Comparison of ENCODE assay signal across 14 cellular contexts in genomic region chr7:155187061-155187785, GRCh38.
DNase-seq lines count a peak whose midpoint lies in the region; ATAC-seq, FAIRE-seq and TF ChIP-seq lines count a peak whose summit lies in the region.
"Had no signal": no experiment of that assay in that cellular context is flagged by ENCODE, and none has a peak within 500 bp of the region (broad histone marks: within the 10 kb centered on the region; RNA-seq: fewer than 3 reads in every experiment).

No MANE protein-coding gene starts in this region.

- TF ChIP-seq POLR2A in H1 (IDR thresholded peaks at IDR 0.05; ENCODE audit: control extremely low read depth in 1 of 2, low read depth in 2 of 2, low read length in 2 of 2): no peak
- no peak for TF ChIP-seq POLR2A in thyroid gland (IDR thresholded peaks at IDR 0.05)

- DNase-seq in H1 (ENCODE audit: low read depth in 1 of 2, low spot score in 2 of 2) (no peak), osteocyte (ENCODE audit: extremely low spot score, unreplicated experiment) (peak; percentile 69), globus pallidus (ENCODE audit: low spot score) (no peak), thyroid gland (no peak)
- DNase-seq in CD8-positive, alpha-beta T cell: no peak
- DNase-seq: BE2C, H9, IMR-90 had no signal

- intact Hi-C loops in CD8-positive, alpha-beta T cell (cut with DNase I, micrococcal nuclease): no loop called here
- intact Hi-C loops in thyroid gland (cut with DNase I): no loop called here

- no peaks in the 10 kb centered on the region for H3K36me3 Mint-ChIP-seq in osteocyte (ENCODE audit: unreplicated experiment)
- H3K36me3 Mint-ChIP-seq in CD8-positive, alpha-beta T cell: no peaks in the 10 kb centered on the region

- peak overlapping the region; percentile 46 for H3K27ac ChIP-seq in BLaER1
- peak overlapping the region in 5 of 11 experiments; percentile 6 to 40 (median 33); a peak in 6 of 22 replicates for H3K27ac ChIP-seq in BLaER1 treated with 17β-estradiol and CSF1 and Interleukin-3, amounts not matched to agents 10 nM and 100 nM
- H3K27ac ChIP-seq in H1 (ENCODE audit: low read depth, low read length): no peak overlapping the region
- H3K27ac ChIP-seq in CD8-positive, alpha-beta T cell (ENCODE audit: low read depth, low read length): no peak overlapping the region
- H3K27ac ChIP-seq in thyroid gland: no peak overlapping the region
- H3K27ac ChIP-seq: A549 had no signal

- 88% methylated on average over 15 of the region's 15 CpGs; no CpG with 5 or more reads in 1 of the 2 experiments for WGBS in H1 (ENCODE audit: extremely low coverage in 1 of 2, insufficient coverage in 1 of 2, insufficient read length in 1 of 2, insufficient replicate concordance in 2 of 2, low coverage in 1 of 2, low lambda C conversion rate in 2 of 2, missing lambda C conversion rate in 1 of 2), 2 experiments
- WGBS in thyroid gland, 2 donors: 83 to 86% methylated on average over 13 to 15 of the region's 15 CpGs

- no peak overlapping the region for H3K23ac ChIP-seq in H1 (ENCODE audit: insufficient read length)

- TF ChIP-seq CTCF in H1 (IDR thresholded peaks at IDR 0.05; ENCODE audit: control extremely low read depth in 1 of 3, insufficient read depth in 1 of 3, low read depth in 1 of 3, low read length in 3 of 3) (no peak), osteocyte (IDR thresholded peaks at IDR 0.05) (no peak), thyroid gland (IDR thresholded peaks at IDR 0.05) (no peak)
- no peak for TF ChIP-seq CTCF in CD8-positive, alpha-beta T cell (IDR thresholded peaks at IDR 0.05)

- FAIRE-seq in H1 (lab: Jason Lieb, UNC): no peak
- FAIRE-seq: A549, GM12878, GM18507 had no signal

- POLR2A ChIA-PET in H1 (lab: Charles Lee; ENCODE audit: partially characterized antibody): no interaction called here
- POLR2A ChIA-PET in CD8-positive, alpha-beta T cell (lab: Charles Lee): no interaction called here

- no peak for ATAC-seq in CD8-positive, alpha-beta T cell
- ATAC-seq: A549, GM12878, GM23338 had no signal

- peak overlapping the region; percentile 64 for H3K4me2 ChIP-seq in BLaER1
- peak overlapping the region in 10 of 11 experiments; percentile 6 to 80 (median 65); a peak in 19 of 22 replicates for H3K4me2 ChIP-seq in BLaER1 treated with 17β-estradiol and CSF1 and Interleukin-3, amounts not matched to agents 10 nM and 100 nM
- no peak overlapping the region for H3K4me2 ChIP-seq in H1 (ENCODE audit: insufficient read depth in 1 of 2, low read depth in 2 of 2, low read length in 2 of 2)
- H3K4me2 ChIP-seq: A549, GM23338 had no signal

- H3K79me2 ChIP-seq in H1 (ENCODE audit: control insufficient read depth in 1 of 2, insufficient read depth in 2 of 2, low read length in 2 of 2): no peaks in the 10 kb centered on the region

- no peaks in the 10 kb centered on the region for H3K79me1 ChIP-seq in H1 (ENCODE audit: low read depth, low read length)

- no peaks in the 10 kb centered on the region for H3K36me3 ChIP-seq in BLaER1
- H3K36me3 ChIP-seq in BLaER1 treated with 17β-estradiol and CSF1 and Interleukin-3, amounts not matched to agents 10 nM and 100 nM: peaks cover 0 to 5% (median 0%) of the 10 kb centered on the region in 11 experiments; a peak in 5 of 22 replicates
- no peaks in the 10 kb centered on the region for H3K36me3 ChIP-seq in H1 (ENCODE audit: control insufficient read depth in 2 of 4, insufficient read depth in 4 of 4, low read length in 3 of 4)
- H3K36me3 ChIP-seq in CD8-positive, alpha-beta T cell (ENCODE audit: insufficient read depth, low read length): no peaks in the 10 kb centered on the region
- no peaks in the 10 kb centered on the region for H3K36me3 ChIP-seq in thyroid gland
- H3K36me3 ChIP-seq: BE2C had no signal

- peaks cover 56% of the 10 kb centered on the region for H3K4me1 ChIP-seq in BLaER1
- peaks cover 9 to 53% (median 38%) of the 10 kb centered on the region in 10 experiments for H3K4me1 ChIP-seq in BLaER1 treated with 17β-estradiol and CSF1 and Interleukin-3, amounts not matched to agents 10 nM and 100 nM
- H3K4me1 ChIP-seq in H1 (replicated peaks in 1 of 4; ENCODE audit: control insufficient read depth in 3 of 4, insufficient read depth in 4 of 4, low read length in 3 of 4): no peaks in the 10 kb centered on the region; a peak in 1 of 7 replicates
- H3K4me1 ChIP-seq in CD8-positive, alpha-beta T cell (ENCODE audit: insufficient read depth, low read length): peaks cover 2% of the 10 kb centered on the region
- H3K4me1 ChIP-seq in thyroid gland: no peaks in the 10 kb centered on the region
- H3K4me1 ChIP-seq: A549, BE2C had no signal

- no peak overlapping the region for H2BK120ac ChIP-seq in H1 (replicated peaks; ENCODE audit: low read depth, low read length)

- H4K20me1 ChIP-seq in BLaER1: no peaks in the 10 kb centered on the region
- no peaks in the 10 kb centered on the region for H4K20me1 ChIP-seq in BLaER1 treated with 17β-estradiol and CSF1 and Interleukin-3, amounts not matched to agents 10 nM and 100 nM
- no peaks in the 10 kb centered on the region for H4K20me1 ChIP-seq in H1 (replicated peaks in 1 of 2; ENCODE audit: control insufficient read depth in 1 of 2, insufficient read depth in 2 of 2, low read length in 2 of 2)

- H3K4me1 Mint-ChIP-seq in osteocyte (ENCODE audit: unreplicated experiment): peaks cover 4% of the 10 kb centered on the region
- H3K4me1 Mint-ChIP-seq in CD8-positive, alpha-beta T cell (ENCODE audit: low read depth): peaks cover 3% of the 10 kb centered on the region

- H3K14ac ChIP-seq in H1 (ENCODE audit: insufficient read length): no peak overlapping the region

- H3K27me3 ChIP-seq in BLaER1: no peaks in the 10 kb centered on the region
- no peaks in the 10 kb centered on the region for H3K27me3 ChIP-seq in BLaER1 treated with 17β-estradiol and CSF1 and Interleukin-3, amounts not matched to agents 10 nM and 100 nM
- H3K27me3 ChIP-seq in H1 (replicated peaks in 1 of 4; ENCODE audit: control insufficient read depth in 3 of 4, extremely low read depth in 1 of 4, insufficient read depth in 3 of 4, low read length in 3 of 4): peaks cover 0 to 3% (median 0%) of the 10 kb centered on the region in 4 experiments; a peak in 1 of 7 replicates
- no peaks in the 10 kb centered on the region for H3K27me3 ChIP-seq in CD8-positive, alpha-beta T cell (ENCODE audit: insufficient read depth, low read length)
- no peaks in the 10 kb centered on the region for H3K27me3 ChIP-seq in thyroid gland
- H3K27me3 ChIP-seq: BE2C had no signal

- peaks cover 11% of the 10 kb centered on the region for H3K27me3 Mint-ChIP-seq in osteocyte (ENCODE audit: unreplicated experiment)
- peaks cover 9% of the 10 kb centered on the region for H3K27me3 Mint-ChIP-seq in CD8-positive, alpha-beta T cell (ENCODE audit: low read depth)

- H3K9me3 ChIP-seq in BLaER1: peaks cover 54% of the 10 kb centered on the region
- peaks cover 52 to 60% (median 55%) of the 10 kb centered on the region in 11 experiments for H3K9me3 ChIP-seq in BLaER1 treated with 17β-estradiol and CSF1 and Interleukin-3, amounts not matched to agents 10 nM and 100 nM (replicated peaks in 1 of 11)
- H3K9me3 ChIP-seq in H1 (ENCODE audit: insufficient read depth in 2 of 2, low read depth in 1 of 2, low read length in 1 of 2): peaks cover 33 to 46% of the 10 kb centered on the region in 2 experiments
- peaks cover 7% of the 10 kb centered on the region for H3K9me3 ChIP-seq in CD8-positive, alpha-beta T cell (ENCODE audit: low read length)
- H3K9me3 ChIP-seq in thyroid gland: no peaks in the 10 kb centered on the region

- H3K23me2 ChIP-seq in H1 (ENCODE audit: low read depth, low read length): no peaks in the 10 kb centered on the region

- no peak overlapping the region for H3K18ac ChIP-seq in H1 (ENCODE audit: extremely low read depth, low read length)

- no peak overlapping the region for H2BK5ac ChIP-seq in H1 (ENCODE audit: low read depth, low read length)

- H2AK5ac ChIP-seq in H1 (ENCODE audit: low read depth, low read length): 0 out of 2 replicates have a peak overlapping the region, but pooled peaks have one; percentile 53

- no peak overlapping the region for H3K27ac Mint-ChIP-seq in osteocyte (ENCODE audit: unreplicated experiment)
- H3K27ac Mint-ChIP-seq in CD8-positive, alpha-beta T cell: no peak overlapping the region
- H3K27ac Mint-ChIP-seq: GM23338, H9 had no signal

- H4K8ac ChIP-seq in H1 (ENCODE audit: extremely low read depth, insufficient read depth, low read length): no peak overlapping the region

- no peak overlapping the region for H3K56ac ChIP-seq in H1 (replicated peaks; ENCODE audit: insufficient read length, low read depth, low read length)

- H4K91ac ChIP-seq in H1 (replicated peaks; ENCODE audit: insufficient read length, low read length): no peak overlapping the region

- no peak overlapping the region for H2AFZ ChIP-seq in H1 (ENCODE audit: low read length)
- H2AFZ ChIP-seq: GM23338 had no signal

- H2BK12ac ChIP-seq in H1 (ENCODE audit: low read depth, low read length): no peak overlapping the region

- no peak overlapping the region for H3K9ac ChIP-seq in BLaER1
- no peak overlapping the region for H3K9ac ChIP-seq in BLaER1 treated with 17β-estradiol and CSF1 and Interleukin-3, amounts not matched to agents 10 nM and 100 nM
- no peak overlapping the region for H3K9ac ChIP-seq in H1 (replicated peaks in 1 of 4; ENCODE audit: extremely low read depth in 1 of 4, low read depth in 3 of 4, low read length in 3 of 4)

- no peak overlapping the region for H3K4me3 ChIP-seq in BLaER1
- peak overlapping the region in 2 of 10 experiments; percentile 4 to 32; a peak in 2 of 20 replicates for H3K4me3 ChIP-seq in BLaER1 treated with 17β-estradiol and CSF1 and Interleukin-3, amounts not matched to agents 10 nM and 100 nM
- no peak overlapping the region for H3K4me3 ChIP-seq in H1 (ENCODE audit: extremely low read depth in 1 of 4, insufficient read depth in 2 of 4, low read depth in 3 of 4, low read length in 4 of 4)
- no peak overlapping the region for H3K4me3 ChIP-seq in CD8-positive, alpha-beta T cell (ENCODE audit: low read depth, low read length)
- H3K4me3 ChIP-seq in thyroid gland (replicated peaks in 1 of 3): no peak overlapping the region
- H3K4me3 ChIP-seq: A549, GM12878, GM23338 had no signal

- H3K4me3 Mint-ChIP-seq in osteocyte (ENCODE audit: unreplicated experiment): no peak overlapping the region
- no peak overlapping the region for H3K4me3 Mint-ChIP-seq in CD8-positive, alpha-beta T cell
- H3K4me3 Mint-ChIP-seq: GM23338, H9 had no signal

- H2BK20ac ChIP-seq in H1 (ENCODE audit: low read length): no peak overlapping the region

- TF ChIP-seq EP300 in H1 (IDR thresholded peaks at IDR 0.05; ENCODE audit: borderline replicate concordance in 1 of 2, low read depth in 2 of 2, low read length in 2 of 2): no peak

- H4K5ac ChIP-seq in H1 (ENCODE audit: insufficient read length, low read depth, low read length): no peak overlapping the region

- H3K9me3 Mint-ChIP-seq in osteocyte (ENCODE audit: unreplicated experiment): peaks cover 24% of the 10 kb centered on the region
- peaks cover 15% of the 10 kb centered on the region for H3K9me3 Mint-ChIP-seq in CD8-positive, alpha-beta T cell

- CTCF ChIA-PET in H1 (lab: Charles Lee; ENCODE audit: partially characterized antibody): interaction anchor here (0.6 to 0.9 kb wide), 2 partner anchors 15 to 1874 kb away, joined by 3 to 5 read pairs; no protein-coding TSS in a partner anchor
- CTCF ChIA-PET in CD8-positive, alpha-beta T cell (lab: Charles Lee): interaction anchor here (5.1 kb wide), 1 partner anchor 156 kb away, joined by 83 read pairs; no protein-coding TSS in a partner anchor

- H2BK15ac ChIP-seq in H1 (ENCODE audit: low read length): no peak overlapping the region

- no peak overlapping the region for H3K4ac ChIP-seq in H1 (replicated peaks; ENCODE audit: insufficient read length, low read depth, low read length)

- TF ChIP-seq RAD21 in H1 (IDR thresholded peaks at IDR 0.05 in 1 of 2, conservative IDR thresholded peaks at IDR 0.05 in 1 of 2; ENCODE audit: low read depth in 2 of 2, low read length in 2 of 2): no peak

Comparison
In these comparisons a context has a peak if more than half of its experiments do, and no peak if none do; other contexts are left out.
1. H3K4me2 ChIP-seq: peak in BLaER1 (single experiment) and BLaER1 treated with 17β-estradiol and CSF1 and Interleukin-3, amounts not matched to agents 10 nM and 100 nM (10 of 11); none in H1 (0 of 2).